In genomic region chr14:100484531-100485267, GRCh38 we compare ENCODE assay signal across 20 cellular contexts.
DNase-seq lines count a peak whose midpoint lies in the region; ATAC-seq and TF ChIP-seq lines count a peak whose summit lies in the region.
"Had no signal": no experiment of that assay in that cellular context is flagged by ENCODE, and none has a peak within 500 bp of the region (broad histone marks: within the 10 kb centered on the region; RNA-seq: fewer than 3 reads in every experiment).

No MANE protein-coding gene starts in this region.

- no peak overlapping the region for H2BK5ac ChIP-seq in neuronal stem cell (ENCODE audit: low read length)

- DNase-seq in SK-N-SH (no peak), fibroblast of the aortic adventitia (ENCODE audit: low read depth) (peak; percentile 4), neuronal stem cell (ENCODE audit: low spot score) (no peak), COLO829 (ENCODE audit: low spot score) (no peak), nucleus accumbens (lab: John Stamatoyannopoulos, UW) (no peak)
- no peak for DNase-seq in stimulated activated effector memory CD8-positive, alpha-beta T cell treated with anti-CD3 and anti-CD28 coated beads, Interleukin-12 subunit alpha, Interleukin-12 subunit beta, amount 100 ng/mL, for 72 hours (ENCODE audit: low spot score in 2 of 2)
- DNase-seq: Caco-2; CD4-positive, alpha-beta T cell; H7; KBM-7; NCI-H2029 treated with DMSO at 0.1 percent for 48 hours; NCI-H446 treated with DMSO at 0.1 percent for 48 hours; NCI-H526; NCI-H82; NK-92 treated with Interleukin-12 subunit alpha and Interleukin-12 subunit beta, amount 100 ng/mL, for 24 hours; PC-3; SJCRH30 had no signal

- no peak overlapping the region for H3K4me3 ChIP-seq in SK-N-SH (ENCODE audit: low read depth in 2 of 2, low read length in 1 of 2)
- no peak overlapping the region for H3K4me3 ChIP-seq in fibroblast of the aortic adventitia (ENCODE audit: low read depth, low read length)
- H3K4me3 ChIP-seq in neuronal stem cell (ENCODE audit: low read length in 2 of 2): no peak overlapping the region
- H3K4me3 ChIP-seq: SJCRH30 had no signal

- H3K27me3 ChIP-seq in SK-N-SH (ENCODE audit: insufficient read depth): no peaks in the 10 kb centered on the region
- H3K27me3 ChIP-seq in neuronal stem cell (ENCODE audit: control insufficient read depth in 3 of 3, insufficient read depth in 3 of 3, low read depth in 1 of 3, low read length in 3 of 3): no peaks in the 10 kb centered on the region
- H3K27me3 ChIP-seq: SJCRH30 had no signal

- H3K36me3 Mint-ChIP-seq in activated T-helper 17 cell treated with anti-CD3 and anti-CD28 coated beads, Interleukin-2, amount 50 U/mL, for 72 hours (ENCODE audit: low read depth): peaks cover 24% of the 10 kb centered on the region
- H3K36me3 Mint-ChIP-seq in stimulated activated effector memory CD8-positive, alpha-beta T cell treated with anti-CD3 and anti-CD28 coated beads, Interleukin-12 subunit alpha, Interleukin-12 subunit beta, amount 100 ng/mL, for 72 hours: peaks cover 14% of the 10 kb centered on the region

- no peak overlapping the region for H3K23ac ChIP-seq in neuronal stem cell (ENCODE audit: low read depth, low read length, poor library complexity)

- peaks cover 20% of the 10 kb centered on the region for H3F3A ChIP-seq in SK-N-SH (replicated peaks; ENCODE audit: insufficient read depth)

- CTCF ChIA-PET in SK-N-SH (lab: Yijun Ruan, JAX): interaction anchor here (0.8 to 1.9 kb wide), 2 partner anchors 44 to 101 kb away, joined by 3 to 6 read pairs; no protein-coding TSS in a partner anchor

- H3K27ac Mint-ChIP-seq in activated T-helper 17 cell treated with anti-CD3 and anti-CD28 coated beads, Interleukin-2, amount 50 U/mL, for 72 hours: peak overlapping the region; percentile 59
- H3K27ac Mint-ChIP-seq in stimulated activated effector memory CD8-positive, alpha-beta T cell treated with anti-CD3 and anti-CD28 coated beads, Interleukin-12 subunit alpha, Interleukin-12 subunit beta, amount 100 ng/mL, for 72 hours: peak overlapping the region; percentile 63
- H3K27ac Mint-ChIP-seq: CD4-positive, alpha-beta T cell had no signal

- no peak overlapping the region for H4K8ac ChIP-seq in neuronal stem cell (ENCODE audit: low read depth, low read length)

- TF ChIP-seq RAD21 in SK-N-SH (IDR thresholded peaks at IDR 0.05; ENCODE audit: low read length): no peak

- H4K20me1 ChIP-seq in SK-N-SH (ENCODE audit: insufficient read depth): peaks cover 16% of the 10 kb centered on the region

- POLR2A ChIA-PET in SK-N-SH (lab: Yijun Ruan, JAX): no interaction called here

- H3K9me3 Mint-ChIP-seq in activated T-helper 17 cell treated with anti-CD3 and anti-CD28 coated beads, Interleukin-2, amount 50 U/mL, for 72 hours: peaks cover 3% of the 10 kb centered on the region
- no peaks in the 10 kb centered on the region for H3K9me3 Mint-ChIP-seq in stimulated activated effector memory CD8-positive, alpha-beta T cell treated with anti-CD3 and anti-CD28 coated beads, Interleukin-12 subunit alpha, Interleukin-12 subunit beta, amount 100 ng/mL, for 72 hours
- H3K9me3 Mint-ChIP-seq: CD4-positive, alpha-beta T cell had no signal

- peaks cover 21% of the 10 kb centered on the region for H3K4me1 Mint-ChIP-seq in activated T-helper 17 cell treated with anti-CD3 and anti-CD28 coated beads, Interleukin-2, amount 50 U/mL, for 72 hours
- H3K4me1 Mint-ChIP-seq in stimulated activated effector memory CD8-positive, alpha-beta T cell treated with anti-CD3 and anti-CD28 coated beads, Interleukin-12 subunit alpha, Interleukin-12 subunit beta, amount 100 ng/mL, for 72 hours: peaks cover 44% of the 10 kb centered on the region

- no peak for ATAC-seq in SK-N-SH treated with all-trans-retinoic acid at 6 μM for 48 hours
- ATAC-seq in activated T-helper 17 cell treated with anti-CD3 and anti-CD28 coated beads, Interleukin-2, amount 50 U/mL, for 72 hours (replicated peaks): no peak
- no peak for ATAC-seq in stimulated activated effector memory CD8-positive, alpha-beta T cell treated with anti-CD3 and anti-CD28 coated beads, Interleukin-12 subunit alpha, Interleukin-12 subunit beta, amount 100 ng/mL, for 72 hours
- ATAC-seq: PC-3 had no signal

- no peak for TF ChIP-seq EP300 in SK-N-SH (IDR thresholded peaks at IDR 0.05; ENCODE audit: borderline replicate concordance in 1 of 2, low read depth in 1 of 2, low read length in 1 of 2)

- H3K18ac ChIP-seq in neuronal stem cell (ENCODE audit: low read length): no peak overlapping the region

- no peak overlapping the region for H3K4ac ChIP-seq in neuronal stem cell (ENCODE audit: low read length)

- no peak for TF ChIP-seq CTCF in SK-N-SH (IDR thresholded peaks at IDR 0.05)
- no peak for TF ChIP-seq CTCF in fibroblast of the aortic adventitia (IDR thresholded peaks at IDR 0.05; ENCODE audit: insufficient read depth, low read length)

- no peaks in the 10 kb centered on the region for H3K79me1 ChIP-seq in neuronal stem cell (ENCODE audit: low read depth, low read length)

- H3K4me1 ChIP-seq in SK-N-SH (ENCODE audit: control insufficient read depth in 1 of 2, insufficient read depth in 2 of 2, low read depth in 1 of 2, low read length in 1 of 2) (peaks cover 4 to 52% of the 10 kb centered on the region in 2 experiments; a peak in 2 of 4 replicates), neuronal stem cell (ENCODE audit: control insufficient read depth in 2 of 2, insufficient read depth in 1 of 2, low read depth in 1 of 2, low read length in 2 of 2) (peaks cover 2 to 5% of the 10 kb centered on the region in 2 donors)
- H3K4me1 ChIP-seq: Caco-2, SJCRH30 had no signal

- no peak overlapping the region for H3K14ac ChIP-seq in neuronal stem cell (ENCODE audit: low read length)

- no peaks in the 10 kb centered on the region for H3K27me3 Mint-ChIP-seq in activated T-helper 17 cell treated with anti-CD3 and anti-CD28 coated beads, Interleukin-2, amount 50 U/mL, for 72 hours
- H3K27me3 Mint-ChIP-seq: CD4-positive, alpha-beta T cell had no signal

- WGBS in SK-N-SH (ENCODE audit: low lambda C conversion rate): 90% methylated on average over 4 of the region's 4 CpGs
- no CpG with 5 or more reads among the region's 4 CpGs for WGBS in neuronal stem cell (ENCODE audit: extremely low coverage in 2 of 2, insufficient read length in 2 of 2, insufficient replicate concordance in 1 of 2), 2 donors

- H3K27ac ChIP-seq in SK-N-SH (ENCODE audit: low read depth in 2 of 2, low read length in 1 of 2): peak overlapping the region; percentile 89 to 96; a peak in 3 of 4 replicates
- H3K27ac ChIP-seq in neuronal stem cell (replicated peaks; ENCODE audit: low read length): no peak overlapping the region
- H3K27ac ChIP-seq: 22Rv1, SJCRH30 had no signal

- H3K9me2 ChIP-seq in SK-N-SH: no peaks in the 10 kb centered on the region

- H3K79me2 ChIP-seq in SK-N-SH (ENCODE audit: insufficient read depth): no peaks in the 10 kb centered on the region

- H4K91ac ChIP-seq in neuronal stem cell (ENCODE audit: low read depth, low read length, poor library complexity): no peak overlapping the region

- H3K4me3 Mint-ChIP-seq in activated T-helper 17 cell treated with anti-CD3 and anti-CD28 coated beads, Interleukin-2, amount 50 U/mL, for 72 hours: no peak overlapping the region
- H3K4me3 Mint-ChIP-seq in stimulated activated effector memory CD8-positive, alpha-beta T cell treated with anti-CD3 and anti-CD28 coated beads, Interleukin-12 subunit alpha, Interleukin-12 subunit beta, amount 100 ng/mL, for 72 hours: no peak overlapping the region
- H3K4me3 Mint-ChIP-seq: CD4-positive, alpha-beta T cell had no signal

- H2AFZ ChIP-seq in SK-N-SH (ENCODE audit: low read depth) (no peak overlapping the region), neuronal stem cell (ENCODE audit: low read length) (no peak overlapping the region)

- H3K4me2 ChIP-seq in SK-N-SH (no peak overlapping the region), neuronal stem cell (ENCODE audit: insufficient read depth, low read length, poor library complexity, severe bottlenecking) (no peak overlapping the region)

- no peak overlapping the region for H2BK12ac ChIP-seq in neuronal stem cell (ENCODE audit: low read length)

- H3K36me3 ChIP-seq in SK-N-SH (replicated peaks in 1 of 2; ENCODE audit: control insufficient read depth in 1 of 2, insufficient read depth in 2 of 2, low read length in 1 of 2) (peaks cover 0 to 10% of the 10 kb centered on the region in 2 experiments), neuronal stem cell (replicated peaks in 1 of 2; ENCODE audit: control insufficient read depth in 2 of 2, insufficient read depth in 2 of 2, low read length in 2 of 2) (peaks cover 0 to 2% of the 10 kb centered on the region in 2 donors)
- H3K36me3 ChIP-seq: SJCRH30 had no signal

- H2AK5ac ChIP-seq in neuronal stem cell (ENCODE audit: low read depth, low read length): no peak overlapping the region

- no peaks in the 10 kb centered on the region for H3K9me3 ChIP-seq in SK-N-SH
- no peaks in the 10 kb centered on the region for H3K9me3 ChIP-seq in neuronal stem cell (replicated peaks in 1 of 2; ENCODE audit: control insufficient read depth in 2 of 2, insufficient read depth in 1 of 2, low read depth in 1 of 2, low read length in 2 of 2)
- H3K9me3 ChIP-seq: Caco-2, SJCRH30 had no signal

- no peak overlapping the region for H2BK15ac ChIP-seq in neuronal stem cell (ENCODE audit: low read length)

- no peak overlapping the region for H3K9ac ChIP-seq in SK-N-SH
- H3K9ac ChIP-seq in neuronal stem cell (ENCODE audit: low read depth, low read length, poor library complexity): no peak overlapping the region

- no peak overlapping the region for H2BK120ac ChIP-seq in neuronal stem cell (ENCODE audit: low read depth, low read length)

TF ChIP-seq in SK-N-SH, 30 proteins besides CTCF, POLR2A, EP300 and RAD21 (continues in another document):
- TF ChIP-seq TCF12 (IDR thresholded peaks at IDR 0.05) (no peak), NFIC (IDR thresholded peaks at IDR 0.05; ENCODE audit: borderline replicate concordance) (no peak)

TF ChIP-seq in SK-N-SH treated with all-trans-retinoic acid at 6 μM for 48 hours, 23 proteins besides CTCF, POLR2A, EP300 and RAD21 (continues in another document):
- TF ChIP-seq CSDC2 (CRISPR knock-in tag; IDR thresholded peaks at IDR 0.05): no peak
- no peak for TF ChIP-seq CREB5 (CRISPR knock-in tag; IDR thresholded peaks at IDR 0.05; ENCODE audit: low read depth)
- TF ChIP-seq ZNF565 (CRISPR knock-in tag; conservative IDR thresholded peaks at IDR 0.05; ENCODE audit: low read depth): no peak
- no peak for TF ChIP-seq SNAI2 (CRISPR knock-in tag; IDR thresholded peaks at IDR 0.05)
